16 cellular contexts compared by ENCODE assay signal in genomic region chr10:43174969-43175368, GRCh38.
"Had no signal": no experiment of that assay in that cellular context is flagged by ENCODE, and none has a peak within 500 bp of the region (broad histone marks: within the 10 kb centered on the region; RNA-seq: fewer than 3 reads in every experiment).

No MANE protein-coding gene starts in this region.

- H3K4me3 ChIP-seq: colonic mucosa, lower lobe of right lung, pancreas, sigmoid colon, upper lobe of right lung had no signal

- H3K27ac ChIP-seq: brain microvascular endothelial cell, colonic mucosa, lower lobe of right lung, pancreas, sigmoid colon, upper lobe of right lung had no signal

- H3K36me3 ChIP-seq: colonic mucosa had no signal

- H3K4me1 ChIP-seq: pancreas had no signal

- ATAC-seq: natural killer cell, pancreas, upper lobe of right lung had no signal

- DNase-seq: activated CD4-positive, alpha-beta T cell treated with anti-CD3 and anti-CD28 coated beads, Interleukin-2, amount 50 U/mL, for 1 hour; activated CD8-positive, alpha-beta memory T cell treated with anti-CD3 and anti-CD28 coated beads for 24 hours; activated CD8-positive, alpha-beta memory T cell treated with anti-CD3 and anti-CD28 coated beads, Interleukin-2, amount 50 U/mL, for 48 hours; activated effector memory CD4-positive, alpha-beta T cell treated with Interleukin-2 at 50 U/mL for 16 hours; activated naive CD4-positive, alpha-beta T cell treated with anti-CD3 and anti-CD28 coated beads, Interleukin-2, amount 10 ng/mL, durations not matched to agents 7 days and 5 days; activated T-cell treated with anti-CD3 and anti-CD28 coated beads, Interleukin-2, amount 50 U/mL, for 48 hours; aorta; brain microvascular endothelial cell; colonic mucosa; lower lobe of right lung; natural killer cell; pancreas; sigmoid colon; stimulated activated naive CD4-positive, alpha-beta T cell; SW 1271; upper lobe of right lung had no signal

- H3K9me3 ChIP-seq: colonic mucosa, lower lobe of right lung, pancreas, sigmoid colon, upper lobe of right lung had no signal

- H3K27me3 ChIP-seq: brain microvascular endothelial cell, colonic mucosa, pancreas, sigmoid colon, upper lobe of right lung had no signal
